In genomic region chr1:25577151-25577920, GRCh38 we compare ENCODE assay signal across 22 cellular contexts. TPM values are rescaled to one million over a fixed set of nuclear protein-coding genes. Genes with fewer than 3 reads are reported as not detected.
DNase-seq lines count a peak whose midpoint lies in the region; ATAC-seq, FAIRE-seq and TF ChIP-seq lines count a peak whose summit lies in the region.
"Had no signal": no experiment of that assay in that cellular context is flagged by ENCODE, and none has a peak within 500 bp of the region (broad histone marks: within the 10 kb centered on the region; RNA-seq: fewer than 3 reads in every experiment).

No MANE protein-coding gene starts in this region.

- H3K4me3 ChIP-seq in GM23338: no peak overlapping the region
- H3K4me3 ChIP-seq in kidney (ENCODE audit: low read length in 2 of 2): no peak overlapping the region
- H3K4me3 ChIP-seq in upper lobe of right lung: no peak overlapping the region
- no peak overlapping the region for H3K4me3 ChIP-seq in stomach
- H3K4me3 ChIP-seq: BLaER1 treated with 17β-estradiol and CSF1 and Interleukin-3, amounts not matched to agents 10 nM and 100 nM had no signal

- TF ChIP-seq POLR2A in stomach (IDR thresholded peaks at IDR 0.05): no peak
- no peak for TF ChIP-seq POLR2A in erythroblast (IDR thresholded peaks at IDR 0.05; ENCODE audit: low read length)

- TF ChIP-seq CTCF in CD4-positive, alpha-beta T cell (IDR thresholded peaks at IDR 0.05): no peak
- TF ChIP-seq CTCF in GM23338 (conservative IDR thresholded peaks at IDR 0.05; ENCODE audit: low read depth in 2 of 2): no peak
- TF ChIP-seq CTCF in WTC11 (IDR thresholded peaks at IDR 0.05): no peak
- TF ChIP-seq CTCF in kidney (IDR thresholded peaks at IDR 0.05; ENCODE audit: borderline replicate concordance, extremely low read depth, insufficient read depth): no peak
- TF ChIP-seq CTCF in upper lobe of right lung (IDR thresholded peaks at IDR 0.05): no peak
- TF ChIP-seq CTCF in stomach (IDR thresholded peaks at IDR 0.05): no peak

- no peak for TF ChIP-seq EP300 in stomach (IDR thresholded peaks at IDR 0.05)

- no peaks in the 10 kb centered on the region for H3K36me3 ChIP-seq in GM23338 (ENCODE audit: insufficient read depth)
- H3K36me3 ChIP-seq in kidney (ENCODE audit: control insufficient read depth in 1 of 2, insufficient read depth in 2 of 2, low read length in 2 of 2): no peaks in the 10 kb centered on the region
- no peaks in the 10 kb centered on the region for H3K36me3 ChIP-seq in upper lobe of right lung
- H3K36me3 ChIP-seq in stomach: no peaks in the 10 kb centered on the region
- H3K36me3 ChIP-seq: BLaER1 treated with 17β-estradiol and CSF1 and Interleukin-3, amounts not matched to agents 10 nM and 100 nM had no signal

- CTCF ChIA-PET in CD4-positive, alpha-beta T cell (lab: Charles Lee): no interaction called here
- CTCF ChIA-PET in WTC11 (lab: Charles Lee): interaction anchor here (0.5 to 1.5 kb wide), 5 partner anchors 11 to 58 kb away, joined by 3 to 5 read pairs (median 4); no protein-coding TSS in a partner anchor

- H3K9me3 ChIP-seq in CD4-positive, alpha-beta T cell (ENCODE audit: control insufficient read depth, low read length): no peaks in the 10 kb centered on the region
- no peaks in the 10 kb centered on the region for H3K9me3 ChIP-seq in kidney (ENCODE audit: control insufficient read depth in 1 of 2, low read length in 2 of 2)
- H3K9me3 ChIP-seq in upper lobe of right lung: no peaks in the 10 kb centered on the region
- no peaks in the 10 kb centered on the region for H3K9me3 ChIP-seq in stomach
- H3K9me3 ChIP-seq: BLaER1 treated with 17β-estradiol and CSF1 and Interleukin-3, amounts not matched to agents 10 nM and 100 nM; SK-N-SH had no signal

- ATAC-seq in CD4-positive, alpha-beta T cell (ENCODE audit: poor library complexity): peak; percentile 50
- peak; percentile 7; the same call in 2 of the 3 replicates for ATAC-seq in GM23338
- 0 out of 2 replicates have a peak, but pooled peaks have one; percentile 2 for ATAC-seq in WTC11
- ATAC-seq in upper lobe of right lung: no peak

- DNase-seq in CD4-positive, alpha-beta T cell: peak in 1 of 10 experiments; percentile 14
- DNase-seq in GM23338 (ENCODE audit: low spot score) (peak; percentile 52), WTC11 (ENCODE audit: low spot score) (no peak), kidney (peak; percentile 66), NCI-H526 treated with DMSO at 0.1 percent for 48 hours (lab: John Stamatoyannopoulos, UW) (no peak), upper lobe of right lung (no peak), stomach (no peak), erythroblast (lab: John Stamatoyannopoulos, UW) (no peak)
- DNase-seq: DMS79; H7; Karpas-422; NCI-H1436 treated with DMSO at 0.1 percent for 48 hours; NCI-H2029; NCI-H2171 treated with DMSO at 0.1 percent for 48 hours; NK-92 treated with Interleukin-12 subunit alpha and Interleukin-12 subunit beta, amount 100 ng/mL, for 24 hours; SHP77; SK-N-SH; T-cell had no signal

- H3K27ac Mint-ChIP-seq in CD4-positive, alpha-beta T cell: no peak overlapping the region
- H3K27ac Mint-ChIP-seq in GM23338 (no peak overlapping the region), WTC11 (no peak overlapping the region)
- H3K27ac Mint-ChIP-seq: T-cell had no signal

- no peak for FAIRE-seq in kidney (lab: Jason Lieb, UNC)

- WGBS in stomach, 5 donors: 70 to 81% (median 74%) methylated on average over 20 of the region's 20 CpGs

- intact Hi-C loops in CD4-positive, alpha-beta T cell (cut with DNase I, micrococcal nuclease): no loop called here
- intact Hi-C loops in kidney (cut with DNase I): no loop called here
- intact Hi-C loops in upper lobe of right lung (cut with DNase I): no loop called here
- intact Hi-C loops in stomach (cut with DNase I; ENCODE audit: low total_unique reads): no loop called here

- H3K4me3 Mint-ChIP-seq in CD4-positive, alpha-beta T cell: no peak overlapping the region
- H3K4me3 Mint-ChIP-seq in GM23338: no peak overlapping the region
- no peak overlapping the region for H3K4me3 Mint-ChIP-seq in WTC11
- H3K4me3 Mint-ChIP-seq: T-cell had no signal

- H3K27me3 Mint-ChIP-seq in CD4-positive, alpha-beta T cell: no peaks in the 10 kb centered on the region
- peaks cover 14% of the 10 kb centered on the region for H3K27me3 Mint-ChIP-seq in GM23338 (ENCODE audit: insufficient read depth, low read depth, poor library complexity)
- H3K27me3 Mint-ChIP-seq in WTC11 (ENCODE audit: low read depth): no peaks in the 10 kb centered on the region; the same call in 1 of the 2 replicates
- H3K27me3 Mint-ChIP-seq: T-cell had no signal

- no peak overlapping the region for H3K27ac ChIP-seq in CD4-positive, alpha-beta T cell (ENCODE audit: low read depth, low read length)
- H3K27ac ChIP-seq in GM23338 (ENCODE audit: low read depth) (no peak overlapping the region), kidney (ENCODE audit: low read depth in 2 of 2, low read length in 2 of 2) (no peak overlapping the region), upper lobe of right lung (no peak overlapping the region), stomach (no peak overlapping the region)
- H3K27ac ChIP-seq: BLaER1 treated with 17β-estradiol and CSF1 and Interleukin-3, amounts not matched to agents 10 nM and 100 nM; HL-60 had no signal

- no peaks in the 10 kb centered on the region for H3F3A ChIP-seq in GM23338 (replicated peaks; ENCODE audit: low read depth)

- H3K9me2 ChIP-seq in GM23338 (ENCODE audit: insufficient read depth): no peaks in the 10 kb centered on the region
- H3K9me2 ChIP-seq: SK-N-SH had no signal

- no peaks in the 10 kb centered on the region for H3K27me3 ChIP-seq in CD4-positive, alpha-beta T cell (ENCODE audit: control insufficient read depth, insufficient read depth, low read length)
- H3K27me3 ChIP-seq in GM23338 (ENCODE audit: insufficient read depth): no peaks in the 10 kb centered on the region
- no peaks in the 10 kb centered on the region for H3K27me3 ChIP-seq in upper lobe of right lung
- H3K27me3 ChIP-seq in stomach: no peaks in the 10 kb centered on the region
- H3K27me3 ChIP-seq: BLaER1 treated with 17β-estradiol and CSF1 and Interleukin-3, amounts not matched to agents 10 nM and 100 nM had no signal

- H3K4me2 ChIP-seq in GM23338: no peak overlapping the region
- H3K4me2 ChIP-seq: BLaER1 treated with 17β-estradiol and CSF1 and Interleukin-3, amounts not matched to agents 10 nM and 100 nM; SK-N-SH had no signal

- H3K79me2 ChIP-seq in GM23338 (replicated peaks; ENCODE audit: insufficient read depth): no peaks in the 10 kb centered on the region

- no peaks in the 10 kb centered on the region for H3K9me3 Mint-ChIP-seq in CD4-positive, alpha-beta T cell
- H3K9me3 Mint-ChIP-seq in GM23338: no peaks in the 10 kb centered on the region
- H3K9me3 Mint-ChIP-seq in WTC11: no peaks in the 10 kb centered on the region
- H3K9me3 Mint-ChIP-seq: T-cell had no signal

- H3K36me3 Mint-ChIP-seq in CD4-positive, alpha-beta T cell (ENCODE audit: low read depth): no peaks in the 10 kb centered on the region
- H3K36me3 Mint-ChIP-seq in GM23338 (ENCODE audit: low read depth): no peaks in the 10 kb centered on the region; the same call in 2 of the 3 replicates
- no peaks in the 10 kb centered on the region for H3K36me3 Mint-ChIP-seq in WTC11
- H3K36me3 Mint-ChIP-seq: T-cell had no signal

- POLR2A ChIA-PET in CD4-positive, alpha-beta T cell (lab: Charles Lee): no interaction called here
- POLR2A ChIA-PET in WTC11 (lab: Charles Lee): no interaction called here

- H3K4me1 ChIP-seq in GM23338 (ENCODE audit: insufficient read depth) (peaks cover 13% of the 10 kb centered on the region), kidney (ENCODE audit: control insufficient read depth in 1 of 2, insufficient read depth in 1 of 2, low read depth in 1 of 2, low read length in 2 of 2) (peaks cover 6 to 10% of the 10 kb centered on the region in 2 donors), upper lobe of right lung (peaks cover 12% of the 10 kb centered on the region), stomach (peaks cover 12 to 27% (median 16%) of the 10 kb centered on the region in 4 donors)

- H4K20me1 ChIP-seq in GM23338 (replicated peaks; ENCODE audit: insufficient read depth): no peaks in the 10 kb centered on the region
- H4K20me1 ChIP-seq: BLaER1 treated with 17β-estradiol and CSF1 and Interleukin-3, amounts not matched to agents 10 nM and 100 nM had no signal

- H3K9ac ChIP-seq in kidney (ENCODE audit: low read length in 2 of 2): no peak overlapping the region
- H3K9ac ChIP-seq: BLaER1 treated with 17β-estradiol and CSF1 and Interleukin-3, amounts not matched to agents 10 nM and 100 nM; SK-N-SH had no signal

- H2AFZ ChIP-seq in GM23338: 0 out of 2 replicates have a peak overlapping the region, but pooled peaks have one; percentile 66

- H3K4me1 Mint-ChIP-seq in CD4-positive, alpha-beta T cell (ENCODE audit: low read depth): peaks cover 30% of the 10 kb centered on the region
- H3K4me1 Mint-ChIP-seq in GM23338 (peaks cover 30% of the 10 kb centered on the region), WTC11 (peaks cover 39% of the 10 kb centered on the region)

TF ChIP-seq in WTC11, 78 proteins besides CTCF, POLR2A, EP300 and RAD21 (continues in another document):
- TF ChIP-seq MAX (CRISPR knock-in tag; IDR thresholded peaks at IDR 0.05) (peak; percentile 63; the same call in 1 of the 2 replicates), FOXP1 (CRISPR knock-in tag; IDR thresholded peaks at IDR 0.05; ENCODE audit: borderline replicate concordance) (0 out of 2 replicates have a peak, but pooled peaks have one; percentile 42)

RNA-seq across cellular contexts. Expression of gene LDLRAP1, which starts 33.9 kb away (rescaled TPM):
- total RNA-seq in CD4-positive, alpha-beta T cell: 10 to 100 TPM; 70.5 to 73.5 TPM
- 17.1 and 22.7 TPM in 2 replicates for total RNA-seq in GM23338 (2014; rRNA removed; shearing (Covaris generic))
- polyA plus RNA-seq in GM23338 (2016; fragmentation: Nextera tagmentation; extraction: Ambion mirVana): 6.5 and 9.6 TPM in 2 replicates
- 14.1 to 16.3 TPM (median 14.2 TPM) in 3 replicates for total RNA-seq in WTC11 (2021)
- total RNA-seq in kidney: 26.2 TPM
- 14.4 TPM for polyA plus RNA-seq in kidney (ENCODE audit: insufficient read depth, low read depth, low replicate concordance)
- total RNA-seq in upper lobe of right lung: 35.1 TPM
- total RNA-seq in stomach: 10 to 100 TPM in 4 of 5 donors, not detected in 1; 10.6 to 73.7 (median 39.8) TPM
- 10 to 100 TPM; 13.3 to 17.6 (median 15.7) TPM for polyA plus RNA-seq in stomach

RNA-seq across cellular contexts. Expression of gene MAN1C1, which starts 39.3 kb away (rescaled TPM):
- total RNA-seq in CD4-positive, alpha-beta T cell: 10 to 100 TPM; 44.4 to 46.9 TPM
- total RNA-seq in GM23338 (2014; rRNA removed; shearing (Covaris generic)): 11.6 and 13.6 TPM in 2 replicates
- polyA plus RNA-seq in GM23338 (2016; fragmentation: Nextera tagmentation; extraction: Ambion mirVana) (5.4 and 5.9 TPM in 2 replicates), kidney (ENCODE audit: insufficient read depth, low read depth, low replicate concordance) (65.5 TPM), stomach (10 to 100 TPM in 1 of 3 donors, 1 to 10 TPM in 2; 4.3 to 10.0 (median 4.5) TPM)
- total RNA-seq in WTC11 (2021) (10.4 to 16.8 TPM (median 12.2 TPM) in 3 replicates), kidney (31.7 TPM), upper lobe of right lung (19.7 TPM), stomach (10 to 100 TPM in 1 of 5 donors, 1 to 10 TPM in 4; 4.6 to 33.9 (median 6.4) TPM)
- total RNA-seq: HT1080, MCF 10A had no signal

Comparison
In these comparisons a context has a peak if more than half of its experiments do, and no peak if none do; other contexts are left out.
1. DNase-seq: peak in GM23338 (single experiment) and kidney (single experiment); none in WTC11 (single experiment), NCI-H526 treated with DMSO at 0.1 percent for 48 hours (single experiment), upper lobe of right lung (single experiment), stomach (single experiment) and erythroblast (0 of 2).